1 cellular context compared by ENCODE assay signal in genomic region chr19:13847900-13848677, GRCh38.
TF ChIP-seq lines count a peak whose summit lies in the region.

No MANE protein-coding gene starts in this region.

TF ChIP-seq in HEK293, 187 proteins besides CTCF, POLR2A, EP300 and RAD21 (continued from another document and continues in another):
- TF ChIP-seq SP3 (tag by site-specific recombination; IDR thresholded peaks at IDR 0.05) (no peak; the same call in 1 of the 2 replicates), IKZF3 (tag by site-specific recombination; IDR thresholded peaks at IDR 0.05) (no peak), ZXDB (tag by site-specific recombination; IDR thresholded peaks at IDR 0.05) (no peak), ZNF791 (tag by site-specific recombination; IDR thresholded peaks at IDR 0.05) (no peak), ZNF518A (tag by site-specific recombination; conservative IDR thresholded peaks at IDR 0.05; ENCODE audit: low read depth) (no peak), ZNF23 (tag by site-specific recombination; IDR thresholded peaks at IDR 0.05; ENCODE audit: borderline replicate concordance) (no peak), HOXC10 (CRISPR knock-in tag; IDR thresholded peaks at IDR 0.05) (no peak), ZNF629 (tag by site-specific recombination; IDR thresholded peaks at IDR 0.05) (no peak), EGR2 (tag by site-specific recombination; IDR thresholded peaks at IDR 0.05; ENCODE audit: low read depth) (no peak; the same call in 1 of the 2 replicates), ELK4 (IDR thresholded peaks at IDR 0.05; ENCODE audit: borderline replicate concordance, low read depth, low read length) (no peak), YY1 (tag by site-specific recombination; IDR thresholded peaks at IDR 0.05) (no peak), ZNF174 (tag by site-specific recombination; IDR thresholded peaks at IDR 0.05) (no peak), ZNF660 (tag by site-specific recombination; IDR thresholded peaks at IDR 0.05) (no peak), ZBTB1 (tag by site-specific recombination; IDR thresholded peaks at IDR 0.05) (no peak), ZNF548 (tag by site-specific recombination; IDR thresholded peaks at IDR 0.05) (no peak), ZNF302 (tag by site-specific recombination; IDR thresholded peaks at IDR 0.05; ENCODE audit: low read depth) (no peak), ZNF623 (tag by site-specific recombination; IDR thresholded peaks at IDR 0.05) (no peak), ZNF580 (tag by site-specific recombination; IDR thresholded peaks at IDR 0.05) (peak; percentile 65; the same call in 1 of the 2 replicates), ZNF280D (tag by site-specific recombination; IDR thresholded peaks at IDR 0.05) (0 out of 2 replicates have a peak, but pooled peaks have one; percentile 38), KLF9 (tag by site-specific recombination; IDR thresholded peaks at IDR 0.05; ENCODE audit: low read depth) (no peak; the same call in 1 of the 2 replicates), REST (tag by site-specific recombination; IDR thresholded peaks at IDR 0.05) (no peak), ZNF473 (tag by site-specific recombination; IDR thresholded peaks at IDR 0.05) (no peak), GLIS1 (tag by site-specific recombination; IDR thresholded peaks at IDR 0.05) (no peak), HIC1 (tag by site-specific recombination; IDR thresholded peaks at IDR 0.05) (peak; percentile 92), ZNF670 (tag by site-specific recombination; IDR thresholded peaks at IDR 0.05; ENCODE audit: low read depth) (no peak), ZNF645 (tag by site-specific recombination; IDR thresholded peaks at IDR 0.05) (no peak), ZFP37 (tag by site-specific recombination; IDR thresholded peaks at IDR 0.05) (no peak), ZNF558 (tag by site-specific recombination; IDR thresholded peaks at IDR 0.05) (0 out of 2 replicates have a peak, but pooled peaks have one; percentile 51), PRDM10 (tag by site-specific recombination; IDR thresholded peaks at IDR 0.05) (no peak), ZNF280C (tag by site-specific recombination; IDR thresholded peaks at IDR 0.05) (no peak), ZNF335 (tag by site-specific recombination; conservative IDR thresholded peaks at IDR 0.05) (no peak; the same call in 1 of the 2 replicates), ZSCAN23 (tag by site-specific recombination; IDR thresholded peaks at IDR 0.05) (peak; percentile 82; the same call in 1 of the 2 replicates), ZNF777 (tag by site-specific recombination; IDR thresholded peaks at IDR 0.05; ENCODE audit: borderline replicate concordance) (no peak)
